14 cellular contexts compared by ENCODE assay signal in genomic region chr15:62165793-62166380, GRCh38. TPM values are rescaled to one million over a fixed set of nuclear protein-coding genes. Genes with fewer than 3 reads are reported as not detected.
DNase-seq lines count a peak whose midpoint lies in the region; ATAC-seq and TF ChIP-seq lines count a peak whose summit lies in the region.
"Had no signal": no experiment of that assay in that cellular context is flagged by ENCODE, and none has a peak within 500 bp of the region (broad histone marks: within the 10 kb centered on the region; RNA-seq: fewer than 3 reads in every experiment).

No MANE protein-coding gene starts in this region.

- no peaks in the 10 kb centered on the region for H3K79me2 ChIP-seq in mesendoderm (ENCODE audit: control insufficient read depth, insufficient read depth, low read length)

- H4K8ac ChIP-seq in mesendoderm (ENCODE audit: low read depth, low read length): no peak overlapping the region

- peaks cover 39% of the 10 kb centered on the region for H3K27me3 Mint-ChIP-seq in chondrocyte (ENCODE audit: low read depth)

- H3K4me1 Mint-ChIP-seq in chondrocyte (ENCODE audit: low read depth): peaks cover 16% of the 10 kb centered on the region

- peak overlapping the region; percentile 15 for H3K27ac Mint-ChIP-seq in chondrocyte (ENCODE audit: unreplicated experiment)
- H3K27ac Mint-ChIP-seq: activated CD4-positive, alpha-beta memory T cell treated with anti-CD3 and anti-CD28 coated beads, Interleukin-2, amount 10 ng/mL, durations not matched to agents 7 days and 5 days; activated naive CD4-positive, alpha-beta T cell treated with anti-CD3 and anti-CD28 coated beads, Interleukin-2, amount 50 U/mL, for 72 hours had no signal

- H3K9me3 Mint-ChIP-seq in chondrocyte (ENCODE audit: low read depth): no peaks in the 10 kb centered on the region
- H3K9me3 Mint-ChIP-seq: activated CD4-positive, alpha-beta memory T cell treated with anti-CD3 and anti-CD28 coated beads, Interleukin-2, amount 10 ng/mL, durations not matched to agents 7 days and 5 days; activated naive CD4-positive, alpha-beta T cell treated with anti-CD3 and anti-CD28 coated beads, Interleukin-2, amount 50 U/mL, for 72 hours had no signal

- no peak overlapping the region for H2BK15ac ChIP-seq in mesendoderm (replicated peaks; ENCODE audit: low read depth)

- H3K4me3 ChIP-seq in mesendoderm (ENCODE audit: low read length) (no peak overlapping the region), upper lobe of left lung (peak overlapping the region in 1 of 4 donors; percentile 60)

- intact Hi-C loops in Right ventricle myocardium superior (cut with DNase I) (no loop called here), Right ventricle myocardium inferior (cut with DNase I) (no loop called here)

- H3K4me3 Mint-ChIP-seq in chondrocyte (ENCODE audit: unreplicated experiment): peak overlapping the region; percentile 41

- peak; percentile 13 for ATAC-seq in Right ventricle myocardium superior (ENCODE audit: poor library complexity)
- no peak for ATAC-seq in Right ventricle myocardium inferior
- ATAC-seq in upper lobe of left lung (ENCODE audit: low FRiP score in 2 of 2): peak in 1 of 2 donors; percentile 25
- ATAC-seq in GM21526 (IDR thresholded peaks at IDR 0.05; ENCODE audit: low FRiP score, unreplicated experiment): no peak
- no peak for ATAC-seq in HG03571 (IDR thresholded peaks at IDR 0.05; ENCODE audit: unreplicated experiment)

- H3K23ac ChIP-seq in mesendoderm (ENCODE audit: low read length): no peak overlapping the region

- no peak overlapping the region for H2BK120ac ChIP-seq in mesendoderm (ENCODE audit: low read depth, low read length)

- H3K4me1 ChIP-seq in mesendoderm (ENCODE audit: control insufficient read depth, low read depth, low read length): peaks cover 2% of the 10 kb centered on the region
- peaks cover 14 to 35% (median 17%) of the 10 kb centered on the region in 4 donors for H3K4me1 ChIP-seq in upper lobe of left lung

- H3K18ac ChIP-seq in mesendoderm (ENCODE audit: low read length): no peak overlapping the region

- H3K9me3 ChIP-seq in upper lobe of left lung: no peaks in the 10 kb centered on the region

- no CpG with 5 or more reads among the region's 11 CpGs for WGBS in mesendoderm (ENCODE audit: extremely low coverage, insufficient coverage, low lambda C conversion rate)
- WGBS in upper lobe of left lung, 2 donors: 48 to 50% methylated on average over 11 of the region's 11 CpGs

- no peak for TF ChIP-seq POLR2A in upper lobe of left lung (IDR thresholded peaks at IDR 0.05)

- H3K4me2 ChIP-seq in mesendoderm (ENCODE audit: low read length): no peak overlapping the region

- peaks cover 12% of the 10 kb centered on the region for H3K27me3 ChIP-seq in mesendoderm (ENCODE audit: insufficient read depth, low read length, poor library complexity)
- peaks cover 0 to 17% (median 2%) of the 10 kb centered on the region in 4 donors for H3K27me3 ChIP-seq in upper lobe of left lung

- no peak for TF ChIP-seq EP300 in upper lobe of left lung (IDR thresholded peaks at IDR 0.05)

- no peaks in the 10 kb centered on the region for H3K79me1 ChIP-seq in mesendoderm (ENCODE audit: low read length)

- H3K36me3 ChIP-seq in mesendoderm (ENCODE audit: control insufficient read depth, insufficient read depth, low read length) (no peaks in the 10 kb centered on the region), upper lobe of left lung (no peaks in the 10 kb centered on the region)

- H4K5ac ChIP-seq in mesendoderm (ENCODE audit: low read length): no peak overlapping the region

- no peak overlapping the region for H2BK5ac ChIP-seq in mesendoderm (ENCODE audit: low read length)

- H2AK5ac ChIP-seq in mesendoderm (ENCODE audit: low read length): no peak overlapping the region

- H3K56ac ChIP-seq in mesendoderm (ENCODE audit: low read length): no peak overlapping the region

- no peak overlapping the region for H3K4ac ChIP-seq in mesendoderm (ENCODE audit: low read depth, low read length)

- TF ChIP-seq CTCF in chondrocyte (IDR thresholded peaks at IDR 0.05) (no peak), upper lobe of left lung (IDR thresholded peaks at IDR 0.05) (no peak)

- H3K27ac ChIP-seq in mesendoderm (ENCODE audit: low read depth, low read length): no peak overlapping the region
- H3K27ac ChIP-seq in upper lobe of left lung: peak overlapping the region in 3 of 4 donors; percentile 5 to 68 (median 16)

- DNase-seq in Right ventricle myocardium superior (no peak), Right ventricle myocardium inferior (ENCODE audit: missing footprints) (no peak), chondrocyte (ENCODE audit: low spot score) (no peak), mesendoderm (peak; percentile 5), upper lobe of left lung (no peak), NCI-H1417 treated with DMSO at 0.1 percent for 48 hours (lab: John Stamatoyannopoulos, UW) (no peak)
- DNase-seq: effector CD8-positive, alpha-beta T cell; NCI-H2107; stimulated activated CD4-positive, alpha-beta T cell treated with anti-CD3 and anti-CD28 coated beads, Interleukin-12 subunit alpha, Interleukin-12 subunit beta, amount 100 ng/mL, for 4 hours; SW 1271 had no signal

- no peak overlapping the region for H3K9ac ChIP-seq in mesendoderm (ENCODE audit: low read length)

- no peaks in the 10 kb centered on the region for H3K36me3 Mint-ChIP-seq in chondrocyte (ENCODE audit: low read depth)

RNA-seq across cellular contexts. Expression of gene C2CD4B, which starts 0.8 kb away (rescaled TPM):
- total RNA-seq in Right ventricle myocardium superior (1.5 TPM), Right ventricle myocardium inferior (2.5 TPM), chondrocyte (0.17 TPM in 1 of 3 replicates, not detected in the others), upper lobe of left lung (10 to 100 TPM in 1 of 6 donors, 1 to 10 TPM in 4, under 1 TPM in 1; 0.67 to 16.8 (median 3.1) TPM)
- 0.42 TPM for polyA plus RNA-seq in mesendoderm (2013, experiment 1 of 2)
- polyA plus RNA-seq in mesendoderm (2013, experiment 2 of 2): 0.29 TPM
